Comparison of ENCODE assay signal across 8 cellular contexts in genomic region chr4:74932832-74933561, GRCh38. TPM values are rescaled to one million over a fixed set of nuclear protein-coding genes. Genes with fewer than 3 reads are reported as not detected.
DNase-seq lines count a peak whose midpoint lies in the region; ATAC-seq and TF ChIP-seq lines count a peak whose summit lies in the region.

Gene PARM1, plus strand, starts transcription at chr4:74933116. Its CDS starts 212 bp downstream, at chr4:74933328.

- no peaks in the 10 kb centered on the region for H3K36me3 Mint-ChIP-seq in MCF 10A (ENCODE audit: insufficient read depth, unreplicated experiment)

- peak within 1 kb of the TSS; percentile 76 for H3K4me3 Mint-ChIP-seq in MCF 10A (ENCODE audit: unreplicated experiment)

- H3K9ac ChIP-seq in HUES48 (ENCODE audit: low read depth, low read length): peak within 1 kb of the TSS; percentile 53
- peak within 1 kb of the TSS; percentile 68; the same call in 1 of the 2 replicates for H3K9ac ChIP-seq in iPS-20b (ENCODE audit: low read depth, low read length)

- H3K27me3 ChIP-seq in GM06990 (replicated peaks; ENCODE audit: control insufficient read depth, insufficient read depth, low read length): no peaks in the 10 kb centered on the region
- peaks cover 32% of the 10 kb centered on the region for H3K27me3 ChIP-seq in HUES48 (ENCODE audit: control insufficient read depth, insufficient read depth, low read length)
- H3K27me3 ChIP-seq in PC-9 (ENCODE audit: insufficient read depth, low read depth): no peaks in the 10 kb centered on the region
- peaks cover 33% of the 10 kb centered on the region for H3K27me3 ChIP-seq in iPS-20b (ENCODE audit: insufficient read depth, low read length)
- H3K27me3 ChIP-seq in gastrocnemius medialis: no peaks in the 10 kb centered on the region

- CTCF ChIA-PET in PC-9 (lab: Charles Lee): interaction anchor here (0.5 kb wide), 1 partner anchor 72 kb away, joined by 4 read pairs; no protein-coding TSS in a partner anchor
- CTCF ChIA-PET in MCF 10A (lab: Yijun Ruan, JAX): interaction anchor here (0.6 to 5.5 kb wide), 28 partner anchors 10 to 615 kb away, joined by 3 to 52 read pairs (median 4); no protein-coding TSS in a partner anchor

- peaks cover 13% of the 10 kb centered on the region for H3K27me3 Mint-ChIP-seq in MCF 10A (ENCODE audit: insufficient read depth, unreplicated experiment)

- intact Hi-C loops in PC-9 (cut with micrococcal nuclease; ENCODE audit: unreplicated experiment) (loop anchor here (2.0 to 10.0 kb wide), 3 partner anchors 252 to 540 kb away; no protein-coding TSS in a partner anchor), MCF 10A (cut with micrococcal nuclease) (loop anchor here (1.0 to 5.0 kb wide), 4 partner anchors 58 to 559 kb away; no protein-coding TSS in a partner anchor), gastrocnemius medialis (cut with DNase I; ENCODE audit: low total_unique reads) (loop anchor here (1.0 to 10.0 kb wide), 5 partner anchors 38 to 582 kb away; partner anchors contain the start of genes RCHY1 and THAP6)

- H3K4me2 ChIP-seq in PC-9: peak within 1 kb of the TSS; percentile 94

- no peaks in the 10 kb centered on the region for H4K20me1 ChIP-seq in PC-9 (ENCODE audit: insufficient read depth)

- peak; percentile 65 to 86 for TF ChIP-seq POLR2A in gastrocnemius medialis (IDR thresholded peaks at IDR 0.05)

- H3K4me1 ChIP-seq in HUES48 (ENCODE audit: control insufficient read depth, insufficient read depth, low read length) (peaks cover 17% of the 10 kb centered on the region), PC-9 (replicated peaks; ENCODE audit: insufficient read depth) (no peaks in the 10 kb centered on the region), iPS-20b (ENCODE audit: insufficient read depth, low read length) (peaks cover 18% of the 10 kb centered on the region), gastrocnemius medialis (no peaks in the 10 kb centered on the region)

- H3K4me3 ChIP-seq in GM06990 (replicated peaks; ENCODE audit: low read depth, low read length) (peak within 1 kb of the TSS; percentile 87), HUES48 (ENCODE audit: low read depth, low read length) (peak within 1 kb of the TSS; percentile 75), PC-9 (peak within 1 kb of the TSS; percentile 77), iPS-20b (ENCODE audit: low read length) (peak within 1 kb of the TSS; percentile 81), gastrocnemius medialis (peak within 1 kb of the TSS; percentile 67 to 83 (median 78))

- peaks cover 11% of the 10 kb centered on the region for H3K4me1 Mint-ChIP-seq in MCF 10A (ENCODE audit: insufficient read depth, unreplicated experiment)

- DNase-seq in GM06990 (ENCODE audit: extremely low read depth, insufficient read length) (peak; percentile 91), PC-9 (peak; percentile 58 to 78), MCF 10A (ENCODE audit: unreplicated experiment) (peak; percentile 73), gastrocnemius medialis (peak; percentile 78 to 85)
- no peak for DNase-seq in stimulated activated naive CD4-positive, alpha-beta T cell treated with Interleukin-2 at 50 U/mL for 16 hours (lab: John Stamatoyannopoulos, UW)

- H3K27ac ChIP-seq in HUES48 (ENCODE audit: low read depth, low read length) (no peak within 1 kb of the TSS), PC-9 (no peak within 1 kb of the TSS), iPS-20b (ENCODE audit: low read length) (no peak within 1 kb of the TSS), gastrocnemius medialis (peak within 1 kb of the TSS; percentile 71 to 83 (median 78))

- H3K9me3 ChIP-seq in HUES48 (ENCODE audit: control insufficient read depth, insufficient read depth, low read length) (no peaks in the 10 kb centered on the region), PC-9 (ENCODE audit: insufficient read depth, low read depth) (no peaks in the 10 kb centered on the region), iPS-20b (ENCODE audit: insufficient read depth, low read depth, low read length) (no peaks in the 10 kb centered on the region), gastrocnemius medialis (no peaks in the 10 kb centered on the region)

- H3K27ac Mint-ChIP-seq in MCF 10A (ENCODE audit: low read depth, unreplicated experiment): no peak within 1 kb of the TSS

- no peaks in the 10 kb centered on the region for H3K9me2 ChIP-seq in PC-9 (ENCODE audit: insufficient read depth)

- no peaks in the 10 kb centered on the region for H3K9me3 Mint-ChIP-seq in MCF 10A (ENCODE audit: unreplicated experiment)

- peak; percentile 80 for TF ChIP-seq CTCF in GM06990 (IDR thresholded peaks at IDR 0.05; ENCODE audit: insufficient read depth, low read length, poor library complexity, severe bottlenecking)
- TF ChIP-seq CTCF in PC-9 (conservative IDR thresholded peaks at IDR 0.05): peak; percentile 75
- TF ChIP-seq CTCF in MCF 10A (IDR thresholded peaks at IDR 0.05; ENCODE audit: unreplicated experiment): peak; percentile 65
- TF ChIP-seq CTCF in gastrocnemius medialis (IDR thresholded peaks at IDR 0.05 in 4 of 5, conservative IDR thresholded peaks at IDR 0.05 in 1 of 5): peak; percentile 81 to 86 (median 84)

- ATAC-seq in GM21515 (IDR thresholded peaks at IDR 0.05; ENCODE audit: unreplicated experiment) (peak; percentile 85), gastrocnemius medialis (peak; percentile 80 to 81)

- in situ Hi-C loops in gastrocnemius medialis (cut with MboI; ENCODE audit: low sequenced_read_pairs in 4 of 4): loop anchor here (10.0 to 25.0 kb wide), 3 partner anchors 179 to 554 kb away; no protein-coding TSS in a partner anchor

- H2AFZ ChIP-seq in PC-9: peak within 1 kb of the TSS; percentile 96

- BruUV-seq in PC-9 (replicated peaks; lab: Mats Ljungman, UMichigan) (no TSS peak), MCF 10A (replicated peaks; lab: Mats Ljungman, UMichigan) (no TSS peak)

- POLR2A ChIA-PET in PC-9 (lab: Charles Lee; ENCODE audit: unreplicated experiment): no interaction called here
- POLR2A ChIA-PET in MCF 10A (lab: Yijun Ruan, JAX): interaction anchor here (0.5 to 1.5 kb wide), 5 partner anchors 39 to 580 kb away, joined by 3 read pairs; no protein-coding TSS in a partner anchor

- H3K36me3 ChIP-seq in GM06990 (ENCODE audit: control insufficient read depth, insufficient read depth, low read length) (no peaks in the 10 kb centered on the region), HUES48 (ENCODE audit: control insufficient read depth, insufficient read depth, low read length) (no peaks in the 10 kb centered on the region), PC-9 (ENCODE audit: low read depth) (no peaks in the 10 kb centered on the region), iPS-20b (ENCODE audit: insufficient read depth, low read depth, low read length) (no peaks in the 10 kb centered on the region), gastrocnemius medialis (no peaks in the 10 kb centered on the region)

- H3F3A ChIP-seq in PC-9 (ENCODE audit: insufficient read depth, low read depth): no peaks in the 10 kb centered on the region

- H3K79me2 ChIP-seq in PC-9 (ENCODE audit: low read depth): no peaks in the 10 kb centered on the region

RNA-seq across cellular contexts. Expression of gene PARM1, which starts in this region (rescaled TPM):
- total RNA-seq in PC-9 (2021) (0.44 and 0.70 TPM in 2 replicates), MCF 10A (2022) (0.58 and 1.4 TPM in 2 replicates), gastrocnemius medialis (10 to 100 TPM in 2 of 4 donors, 1 to 10 TPM in 2; 9.3 to 13.1 (median 10.3) TPM)

Comparison
In these comparisons a context has a peak if more than half of its experiments do, and no peak if none do; other contexts are left out.
1. Peak in DNase-seq, H3K4me3 ChIP-seq and H3K4me2 ChIP-seq in PC-9; RNA of the gene not detected or under 1 TPM.
2. H3K27ac ChIP-seq: peak in gastrocnemius medialis (4 of 4); none in HUES48 (single experiment), PC-9 (single experiment) and iPS-20b (single experiment).
3. Peak in every context shown above with its lines, with median percentiles within 50 percentile points of each other: H3K4me3 ChIP-seq and CTCF ChIP-seq.